In the genomic region with DNA sequence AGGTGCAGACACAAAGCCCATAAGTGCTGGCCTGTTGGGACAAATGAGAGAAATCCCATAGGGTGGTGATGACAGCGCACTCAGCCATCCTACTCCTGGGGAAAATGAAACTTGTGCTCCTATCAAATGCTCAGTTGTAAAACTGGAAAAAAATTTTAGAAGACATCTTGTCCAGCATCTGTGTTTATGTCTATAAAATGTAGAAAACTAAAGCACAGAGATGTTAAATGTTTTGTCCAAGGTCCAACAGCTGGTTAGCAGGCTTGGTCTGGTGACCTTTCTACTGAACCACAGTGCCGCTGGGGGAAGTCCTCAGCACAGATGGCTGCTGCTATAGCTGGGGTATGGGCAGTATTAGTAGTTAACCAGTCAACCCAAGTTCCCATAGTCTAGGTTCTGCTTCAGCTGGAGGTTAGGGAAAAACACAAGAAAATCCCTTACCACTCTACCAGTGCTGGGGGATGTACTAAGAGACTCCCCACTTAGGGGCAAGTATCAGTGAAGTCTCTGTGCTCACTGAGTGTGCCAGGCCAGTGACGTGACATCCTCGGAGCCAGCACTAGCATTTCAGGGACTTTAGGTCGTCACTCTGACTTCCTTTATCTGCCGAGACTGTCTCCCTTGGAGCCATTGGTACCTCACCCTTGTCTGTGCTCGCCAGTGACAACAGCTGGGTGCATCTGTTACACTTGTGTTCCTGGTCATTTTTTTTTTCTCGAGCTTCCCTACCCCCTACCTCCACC, we compare ENCODE assay signal across 8 cellular contexts. TPM values are rescaled to one million over a fixed set of nuclear protein-coding genes. Genes with fewer than 3 reads are reported as not detected.
A peak's percentile ranks its signal among the peaks of the same experiment; 100 is the strongest.
DNase-seq lines count a peak whose midpoint lies in the region; ATAC-seq and FAIRE-seq lines count a peak whose summit lies in the region.

No MANE protein-coding gene starts in this region.

- CTCF ChIA-PET in activated CD8-positive, alpha-beta memory T cell treated with anti-CD3 and anti-CD28 coated beads, Interleukin-2, amount 10 ng/mL, durations not matched to agents 7 days and 5 days (lab: Charles Lee), result interaction anchor here (1.6 to 5.2 kb wide), 2 partner anchors 16 to 72 kb away, joined by 5 to 36 read pairs; no protein-coding TSS in a partner anchor
- CTCF ChIA-PET in activated CD8-positive, alpha-beta T cell treated with anti-CD3 and anti-CD28 coated beads, Interleukin-2, amount 10 ng/mL, durations not matched to agents 7 days and 5 days (lab: Charles Lee), result interaction anchor here (0.8 to 3.8 kb wide), 5 partner anchors 9 to 72 kb away, joined by 3 to 33 read pairs (median 4); no protein-coding TSS in a partner anchor
- CTCF ChIA-PET in activated CD4-positive, alpha-beta T cell treated with anti-CD3 and anti-CD28 coated beads for 36 hours (lab: Charles Lee), result interaction anchor here (0.9 to 1.2 kb wide), 3 partner anchors 12 to 55 kb away, joined by 3 to 5 read pairs (median 4); no protein-coding TSS in a partner anchor

- DNase-seq in activated CD8-positive, alpha-beta memory T cell treated with anti-CD3 and anti-CD28 coated beads, Interleukin-2, amount 10 ng/mL, durations not matched to agents 7 days and 5 days, result no peak
- no peak for DNase-seq in activated CD8-positive, alpha-beta memory T cell treated with anti-CD3 and anti-CD28 coated beads, Interleukin-2, amount 50 U/mL, for 48 hours
- no peak for DNase-seq in activated CD8-positive, alpha-beta T cell treated with anti-CD3 and anti-CD28 coated beads, Interleukin-2, amount 10 ng/mL, durations not matched to agents 7 days and 5 days
- DNase-seq in stimulated activated naive B cell treated with anti-CD40 and anti-IgM and Interleukin-4, amounts not matched to agents 10 μg/mL and 1 μg/mL and 100 μg/mL, for 72 hours, result peak; percentile 82
- DNase-seq in activated CD4-positive, alpha-beta T cell treated with anti-CD3 and anti-CD28 coated beads for 36 hours, result no peak
- DNase-seq in RCC 7860 (ENCODE audit: low spot score) (no peak), left colon (no peak)

- no peaks in the 10 kb centered on the region for H3K9me3 Mint-ChIP-seq in activated CD8-positive, alpha-beta memory T cell treated with anti-CD3 and anti-CD28 coated beads, Interleukin-2, amount 10 ng/mL, durations not matched to agents 7 days and 5 days (ENCODE audit: low read depth)
- H3K9me3 Mint-ChIP-seq in activated CD8-positive, alpha-beta T cell treated with anti-CD3 and anti-CD28 coated beads, Interleukin-2, amount 10 ng/mL, durations not matched to agents 7 days and 5 days (ENCODE audit: insufficient read depth), result no peaks in the 10 kb centered on the region
- H3K9me3 Mint-ChIP-seq in stimulated activated naive B cell treated with anti-CD40 and anti-IgM and Interleukin-4, amounts not matched to agents 10 μg/mL and 1 μg/mL and 100 μg/mL, for 72 hours, result no peaks in the 10 kb centered on the region
- H3K9me3 Mint-ChIP-seq in activated CD4-positive, alpha-beta T cell treated with anti-CD3 and anti-CD28 coated beads for 36 hours (ENCODE audit: low read depth), result no peaks in the 10 kb centered on the region

- no peak for ATAC-seq in activated CD8-positive, alpha-beta memory T cell treated with anti-CD3 and anti-CD28 coated beads, Interleukin-2, amount 10 ng/mL, durations not matched to agents 7 days and 5 days
- ATAC-seq in HG02798 (IDR thresholded peaks at IDR 0.05; ENCODE audit: poor library complexity, unreplicated experiment) (peak; percentile 63), left colon (no peak)
- ATAC-seq in activated CD8-positive, alpha-beta T cell treated with anti-CD3 and anti-CD28 coated beads, Interleukin-2, amount 10 ng/mL, durations not matched to agents 7 days and 5 days, result no peak
- peak; percentile 83 to 84 for ATAC-seq in stimulated activated naive B cell treated with anti-CD40 and anti-IgM and Interleukin-4, amounts not matched to agents 10 μg/mL and 1 μg/mL and 100 μg/mL, for 72 hours (replicated peaks)
- ATAC-seq in activated CD4-positive, alpha-beta T cell treated with anti-CD3 and anti-CD28 coated beads for 36 hours, result no peak

- POLR2A ChIA-PET in activated CD8-positive, alpha-beta T cell treated with anti-CD3 and anti-CD28 coated beads, Interleukin-2, amount 10 ng/mL, durations not matched to agents 7 days and 5 days (lab: Charles Lee), result no interaction called here
- POLR2A ChIA-PET in activated CD4-positive, alpha-beta T cell treated with anti-CD3 and anti-CD28 coated beads for 36 hours (lab: Charles Lee), result no interaction called here

- no peaks in the 10 kb centered on the region for H3K36me3 Mint-ChIP-seq in activated CD8-positive, alpha-beta memory T cell treated with anti-CD3 and anti-CD28 coated beads, Interleukin-2, amount 10 ng/mL, durations not matched to agents 7 days and 5 days
- no peaks in the 10 kb centered on the region for H3K36me3 Mint-ChIP-seq in activated CD8-positive, alpha-beta T cell treated with anti-CD3 and anti-CD28 coated beads, Interleukin-2, amount 10 ng/mL, durations not matched to agents 7 days and 5 days (ENCODE audit: low read depth)
- H3K36me3 Mint-ChIP-seq in stimulated activated naive B cell treated with anti-CD40 and anti-IgM and Interleukin-4, amounts not matched to agents 10 μg/mL and 1 μg/mL and 100 μg/mL, for 72 hours, result peaks cover 57 to 58% of the 10 kb centered on the region in 2 donors
- no peaks in the 10 kb centered on the region for H3K36me3 Mint-ChIP-seq in activated CD4-positive, alpha-beta T cell treated with anti-CD3 and anti-CD28 coated beads for 36 hours (ENCODE audit: low read depth)

- peaks cover 33% of the 10 kb centered on the region for H3K27me3 Mint-ChIP-seq in activated CD8-positive, alpha-beta memory T cell treated with anti-CD3 and anti-CD28 coated beads, Interleukin-2, amount 10 ng/mL, durations not matched to agents 7 days and 5 days
- peaks cover 26% of the 10 kb centered on the region for H3K27me3 Mint-ChIP-seq in activated CD8-positive, alpha-beta T cell treated with anti-CD3 and anti-CD28 coated beads, Interleukin-2, amount 10 ng/mL, durations not matched to agents 7 days and 5 days (ENCODE audit: low read depth)
- no peaks in the 10 kb centered on the region for H3K27me3 Mint-ChIP-seq in stimulated activated naive B cell treated with anti-CD40 and anti-IgM and Interleukin-4, amounts not matched to agents 10 μg/mL and 1 μg/mL and 100 μg/mL, for 72 hours
- H3K27me3 Mint-ChIP-seq in activated CD4-positive, alpha-beta T cell treated with anti-CD3 and anti-CD28 coated beads for 36 hours, result peaks cover 16% of the 10 kb centered on the region

- H3K4me1 Mint-ChIP-seq in activated CD8-positive, alpha-beta memory T cell treated with anti-CD3 and anti-CD28 coated beads, Interleukin-2, amount 10 ng/mL, durations not matched to agents 7 days and 5 days, result peaks cover 20% of the 10 kb centered on the region
- peaks cover 16% of the 10 kb centered on the region for H3K4me1 Mint-ChIP-seq in activated CD8-positive, alpha-beta T cell treated with anti-CD3 and anti-CD28 coated beads, Interleukin-2, amount 10 ng/mL, durations not matched to agents 7 days and 5 days (ENCODE audit: low read depth)
- H3K4me1 Mint-ChIP-seq in stimulated activated naive B cell treated with anti-CD40 and anti-IgM and Interleukin-4, amounts not matched to agents 10 μg/mL and 1 μg/mL and 100 μg/mL, for 72 hours, result peaks cover 55 to 77% of the 10 kb centered on the region in 2 donors
- peaks cover 20% of the 10 kb centered on the region for H3K4me1 Mint-ChIP-seq in activated CD4-positive, alpha-beta T cell treated with anti-CD3 and anti-CD28 coated beads for 36 hours

- no peak for FAIRE-seq in RCC 7860 (lab: Jason Lieb, UNC)

- no peak overlapping the region for H3K27ac Mint-ChIP-seq in activated CD8-positive, alpha-beta memory T cell treated with anti-CD3 and anti-CD28 coated beads, Interleukin-2, amount 10 ng/mL, durations not matched to agents 7 days and 5 days
- no peak overlapping the region for H3K27ac Mint-ChIP-seq in activated CD8-positive, alpha-beta T cell treated with anti-CD3 and anti-CD28 coated beads, Interleukin-2, amount 10 ng/mL, durations not matched to agents 7 days and 5 days
- peak overlapping the region; percentile 99 for H3K27ac Mint-ChIP-seq in stimulated activated naive B cell treated with anti-CD40 and anti-IgM and Interleukin-4, amounts not matched to agents 10 μg/mL and 1 μg/mL and 100 μg/mL, for 72 hours
- H3K27ac Mint-ChIP-seq in activated CD4-positive, alpha-beta T cell treated with anti-CD3 and anti-CD28 coated beads for 36 hours, result no peak overlapping the region

- H3K4me3 Mint-ChIP-seq in activated CD8-positive, alpha-beta memory T cell treated with anti-CD3 and anti-CD28 coated beads, Interleukin-2, amount 10 ng/mL, durations not matched to agents 7 days and 5 days, result peak overlapping the region; percentile 62
- H3K4me3 Mint-ChIP-seq in activated CD8-positive, alpha-beta T cell treated with anti-CD3 and anti-CD28 coated beads, Interleukin-2, amount 10 ng/mL, durations not matched to agents 7 days and 5 days, result peak overlapping the region; percentile 70
- H3K4me3 Mint-ChIP-seq in stimulated activated naive B cell treated with anti-CD40 and anti-IgM and Interleukin-4, amounts not matched to agents 10 μg/mL and 1 μg/mL and 100 μg/mL, for 72 hours, result peak overlapping the region; percentile 96 to 99
- H3K4me3 Mint-ChIP-seq in activated CD4-positive, alpha-beta T cell treated with anti-CD3 and anti-CD28 coated beads for 36 hours, result no peak overlapping the region

- intact Hi-C loops in activated CD4-positive, alpha-beta T cell treated with anti-CD3 and anti-CD28 coated beads for 36 hours (cut with DNase I, micrococcal nuclease), result no loop called here
- intact Hi-C loops in left colon (cut with DNase I, micrococcal nuclease), result no loop called here

RNA-seq across cellular contexts. Expression of a gene that starts 1.9 kb away (rescaled TPM):
- total RNA-seq in activated CD8-positive, alpha-beta memory T cell treated with anti-CD3 and anti-CD28 coated beads, Interleukin-2, amount 10 ng/mL, durations not matched to agents 7 days and 5 days, result 10 to 100 TPM in 1 of 2 experiments, 1 to 10 TPM in 1; 6.1 to 15.2 TPM
- total RNA-seq in activated CD8-positive, alpha-beta T cell treated with anti-CD3 and anti-CD28 coated beads, Interleukin-2, amount 10 ng/mL, durations not matched to agents 7 days and 5 days, result 1 to 10 TPM; 2.7 to 2.8 TPM
- total RNA-seq in activated CD4-positive, alpha-beta T cell treated with anti-CD3 and anti-CD28 coated beads for 36 hours, result 1 to 10 TPM; 6.5 to 7.5 TPM
- total RNA-seq in left colon, result 1 to 10 TPM; 4.8 to 7.5 TPM

RNA-seq across cellular contexts. Expression of a gene that starts 42.0 kb away (rescaled TPM):
- under 1 TPM in 1 of 2 experiments, not detected in 1; 0.07 TPM for total RNA-seq in activated CD8-positive, alpha-beta memory T cell treated with anti-CD3 and anti-CD28 coated beads, Interleukin-2, amount 10 ng/mL, durations not matched to agents 7 days and 5 days
- not detected for total RNA-seq in activated CD8-positive, alpha-beta T cell treated with anti-CD3 and anti-CD28 coated beads, Interleukin-2, amount 10 ng/mL, durations not matched to agents 7 days and 5 days
- total RNA-seq in activated CD4-positive, alpha-beta T cell treated with anti-CD3 and anti-CD28 coated beads for 36 hours, result under 1 TPM; 0.28 to 0.71 TPM
- 1 to 10 TPM; 1.5 to 3.6 TPM for total RNA-seq in left colon

Comparison
In these comparisons a context has a peak if more than half of its experiments do, and no peak if none do; other contexts are left out.
1. ATAC-seq: peak in HG02798 (single experiment) and stimulated activated naive B cell treated with anti-CD40 and anti-IgM and Interleukin-4, amounts not matched to agents 10 μg/mL and 1 μg/mL and 100 μg/mL, for 72 hours (2 of 2); none in activated CD8-positive, alpha-beta memory T cell treated with anti-CD3 and anti-CD28 coated beads, Interleukin-2, amount 10 ng/mL, durations not matched to agents 7 days and 5 days (single experiment), activated CD8-positive, alpha-beta T cell treated with anti-CD3 and anti-CD28 coated beads, Interleukin-2, amount 10 ng/mL, durations not matched to agents 7 days and 5 days (single experiment), activated CD4-positive, alpha-beta T cell treated with anti-CD3 and anti-CD28 coated beads for 36 hours (single experiment) and left colon (single experiment).